9 cellular contexts compared by ENCODE assay signal in genomic region chrX:15750611-15751159, GRCh38. TPM values are rescaled to one million over a fixed set of nuclear protein-coding genes. Genes with fewer than 3 reads are reported as not detected.
DNase-seq lines count a peak whose midpoint lies in the region; ATAC-seq and TF ChIP-seq lines count a peak whose summit lies in the region.
"Had no signal": no experiment of that assay in that cellular context is flagged by ENCODE, and none has a peak within 500 bp of the region (broad histone marks: within the 10 kb centered on the region; RNA-seq: fewer than 3 reads in every experiment).

No MANE protein-coding gene starts in this region.

- peaks cover 67% of the 10 kb centered on the region for H3K4me1 Mint-ChIP-seq in activated naive CD8-positive, alpha-beta T cell treated with anti-CD3 and anti-CD28 coated beads, Interleukin-2, amount 50 U/mL, for 24 hours

- TF ChIP-seq CTCF in mucosa of descending colon (IDR thresholded peaks at IDR 0.05) (no peak), transverse colon (IDR thresholded peaks at IDR 0.05) (no peak)

- ATAC-seq in activated naive CD8-positive, alpha-beta T cell treated with anti-CD3 and anti-CD28 coated beads, Interleukin-2, amount 50 U/mL, for 24 hours = no peak
- ATAC-seq in mucosa of descending colon (peak; percentile 8), HG02884 (IDR thresholded peaks at IDR 0.05; ENCODE audit: unreplicated experiment) (no peak), GM19395 (IDR thresholded peaks at IDR 0.05; ENCODE audit: unreplicated experiment) (no peak)

- H3K4me1 ChIP-seq in mucosa of descending colon (ENCODE audit: low read depth) (no peaks in the 10 kb centered on the region), transverse colon (peaks cover 0 to 25% (median 6%) of the 10 kb centered on the region in 4 donors)

- H3K36me3 ChIP-seq in mucosa of descending colon (ENCODE audit: low read depth) (no peaks in the 10 kb centered on the region), transverse colon (no peaks in the 10 kb centered on the region)

- intact Hi-C loops in mucosa of descending colon (cut with DNase I, micrococcal nuclease) = no loop called here
- intact Hi-C loops in transverse colon (cut with DNase I; ENCODE audit: low total_unique reads) = no loop called here

- peak overlapping the region; percentile 71 to 79 (median 72) for H3K27ac ChIP-seq in transverse colon

- in situ Hi-C loops in transverse colon (cut with MboI; ENCODE audit: low pct_ligation_motif_present in 1 of 4, low pct_unique_long_range_greater_than_20kb in 1 of 4, low sequenced_read_pairs in 3 of 4) = no loop called here

- peak overlapping the region; percentile 60 for H3K4me3 Mint-ChIP-seq in activated naive CD8-positive, alpha-beta T cell treated with anti-CD3 and anti-CD28 coated beads, Interleukin-2, amount 50 U/mL, for 24 hours

- peaks cover 4% of the 10 kb centered on the region for H3K36me3 Mint-ChIP-seq in activated naive CD8-positive, alpha-beta T cell treated with anti-CD3 and anti-CD28 coated beads, Interleukin-2, amount 50 U/mL, for 24 hours (ENCODE audit: low read depth)

- no peak for TF ChIP-seq EP300 in transverse colon (IDR thresholded peaks at IDR 0.05; ENCODE audit: low read depth)

- peak overlapping the region; percentile 92 for H3K27ac Mint-ChIP-seq in activated naive CD8-positive, alpha-beta T cell treated with anti-CD3 and anti-CD28 coated beads, Interleukin-2, amount 50 U/mL, for 24 hours

- no peaks in the 10 kb centered on the region for H3K9me3 Mint-ChIP-seq in activated naive CD8-positive, alpha-beta T cell treated with anti-CD3 and anti-CD28 coated beads, Interleukin-2, amount 50 U/mL, for 24 hours

- WGBS in transverse colon (ENCODE audit: low coverage in 1 of 2), 2 donors = 54 to 60% methylated on average over 3 to 5 of the region's 5 CpGs

- H3K9me3 ChIP-seq in mucosa of descending colon = no peaks in the 10 kb centered on the region
- no peaks in the 10 kb centered on the region for H3K9me3 ChIP-seq in transverse colon

- H3K4me3 ChIP-seq in mucosa of descending colon = no peak overlapping the region
- H3K4me3 ChIP-seq in transverse colon = no peak overlapping the region

- TF ChIP-seq POLR2A in transverse colon (IDR thresholded peaks at IDR 0.05) = no peak

- no peaks in the 10 kb centered on the region for H3K27me3 ChIP-seq in transverse colon

- peak; percentile 52 for DNase-seq in activated CD8-positive, alpha-beta memory T cell treated with anti-CD3 and anti-CD28 coated beads, Interleukin-2, amount 50 U/mL, for 48 hours
- no peak for DNase-seq in activated CD8-positive, alpha-beta memory T cell treated with anti-CD3 and anti-CD28 coated beads for 24 hours
- no peak for DNase-seq in activated naive CD8-positive, alpha-beta T cell treated with anti-CD3 and anti-CD28 coated beads, Interleukin-2, amount 50 U/mL, for 24 hours
- DNase-seq in mucosa of descending colon (no peak), transverse colon (no peak), NOMO-1 treated with DMSO at 0.1 percent for 48 hours (lab: John Stamatoyannopoulos, UW; ENCODE audit: unreplicated experiment) (no peak)
- DNase-seq: NCI-H1436 treated with DMSO at 0.1 percent for 48 hours had no signal

- no peaks in the 10 kb centered on the region for H3K27me3 Mint-ChIP-seq in activated naive CD8-positive, alpha-beta T cell treated with anti-CD3 and anti-CD28 coated beads, Interleukin-2, amount 50 U/mL, for 24 hours

RNA-seq across cellular contexts. Expression of gene CA5B, which starts 12.6 kb away (rescaled TPM):
- total RNA-seq in mucosa of descending colon (1 to 10 TPM; 6.8 to 9.3 (median 7.0) TPM), transverse colon (10 to 100 TPM in 1 of 4 donors, 1 to 10 TPM in 3; 1.1 to 69.3 (median 4.7) TPM)

RNA-seq across cellular contexts. Expression of gene ZRSR2, which starts 39.6 kb away (rescaled TPM):
- 10 to 100 TPM in 2 of 3 donors, 1 to 10 TPM in 1; 7.0 to 14.0 (median 11.7) TPM for total RNA-seq in mucosa of descending colon
- total RNA-seq in transverse colon = 100 to 1,000 TPM in 1 of 4 donors, 10 to 100 TPM in 1, 1 to 10 TPM in 1, not detected in 1; 5.3 to 263 (median 12.4) TPM
